ENCODE assay signal across 2 cellular contexts in the genomic region with DNA sequence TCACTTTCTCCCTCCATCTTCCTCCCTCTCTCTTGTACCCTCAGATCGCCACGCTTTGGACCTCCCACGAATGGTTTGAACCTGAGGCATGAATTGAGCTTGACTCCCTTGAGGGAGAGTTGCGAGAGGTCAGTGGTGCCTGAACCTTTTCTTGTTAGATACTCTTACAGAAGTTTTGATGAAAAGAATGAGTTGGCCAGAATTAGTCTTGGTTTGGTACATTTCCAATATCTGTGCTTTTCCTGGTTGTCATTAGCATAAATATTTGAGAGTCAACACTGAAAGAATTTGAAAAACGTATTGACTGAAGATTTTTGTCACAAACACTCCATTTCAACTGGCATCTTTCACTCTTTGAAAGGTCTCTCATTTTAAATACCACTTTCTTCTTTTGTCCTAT.
TF ChIP-seq lines count a peak whose summit lies in the region.

No MANE protein-coding gene starts in this region.

TF ChIP-seq in SK-N-SH, 30 proteins besides CTCF, POLR2A, EP300 and RAD21 (continued from another document and continues in another):
- TF ChIP-seq FOSL2 (IDR thresholded peaks at IDR 0.05; ENCODE audit: borderline replicate concordance, low read depth) (peak; percentile 71; the same call in 1 of the 2 replicates), RFX5 (IDR thresholded peaks at IDR 0.05; ENCODE audit: low read length) (no peak), ELF1 (IDR thresholded peaks at IDR 0.05) (no peak), GATA2 (CRISPR knock-in tag; IDR thresholded peaks at IDR 0.05) (no peak), GABPA (IDR thresholded peaks at IDR 0.05; ENCODE audit: low read depth) (no peak), SMC3 (IDR thresholded peaks at IDR 0.05; ENCODE audit: low read depth, low read length) (no peak), JUND (IDR thresholded peaks at IDR 0.05) (peak; percentile 81), EZH2phosphoT487 (IDR thresholded peaks at IDR 0.05; ENCODE audit: borderline replicate concordance, low read depth) (no peak), RCOR1 (IDR thresholded peaks at IDR 0.05; ENCODE audit: low read length) (no peak), IRF3 (IDR thresholded peaks at IDR 0.05; ENCODE audit: low read depth, low read length) (no peak), TAF1 (IDR thresholded peaks at IDR 0.05; ENCODE audit: borderline replicate concordance, low read depth, low read length) (no peak), MEF2A (IDR thresholded peaks at IDR 0.05; ENCODE audit: borderline replicate concordance, low read depth) (peak; percentile 75), SIN3A (IDR thresholded peaks at IDR 0.05; ENCODE audit: borderline replicate concordance, low read depth, low read length) (no peak), CHD2 (IDR thresholded peaks at IDR 0.05; ENCODE audit: low read length, partially characterized antibody) (no peak), USF2 (IDR thresholded peaks at IDR 0.05; ENCODE audit: borderline replicate concordance, low read depth, low read length) (no peak), REST (IDR thresholded peaks at IDR 0.05; ENCODE audit: low read depth, low read length) (no peak), FOXJ3 (CRISPR knock-in tag; IDR thresholded peaks at IDR 0.05) (no peak), FOXM1 (IDR thresholded peaks at IDR 0.05; ENCODE audit: low read depth) (peak; percentile 86), MAX (IDR thresholded peaks at IDR 0.05; ENCODE audit: low read depth) (peak; percentile 29; the same call in 1 of the 2 replicates), NRF1 (IDR thresholded peaks at IDR 0.05; ENCODE audit: low read depth, low read length) (no peak), POLR2AphosphoS5 (IDR thresholded peaks at IDR 0.05; ENCODE audit: low read depth, low read length) (peak; percentile 36; the same call in 1 of the 2 replicates), RXRA (IDR thresholded peaks at IDR 0.05; ENCODE audit: borderline replicate concordance, low read depth) (peak; percentile 87), USF1 (IDR thresholded peaks at IDR 0.05; ENCODE audit: borderline replicate concordance, low read depth) (no peak)
- TF ChIP-seq, protein P1, sequence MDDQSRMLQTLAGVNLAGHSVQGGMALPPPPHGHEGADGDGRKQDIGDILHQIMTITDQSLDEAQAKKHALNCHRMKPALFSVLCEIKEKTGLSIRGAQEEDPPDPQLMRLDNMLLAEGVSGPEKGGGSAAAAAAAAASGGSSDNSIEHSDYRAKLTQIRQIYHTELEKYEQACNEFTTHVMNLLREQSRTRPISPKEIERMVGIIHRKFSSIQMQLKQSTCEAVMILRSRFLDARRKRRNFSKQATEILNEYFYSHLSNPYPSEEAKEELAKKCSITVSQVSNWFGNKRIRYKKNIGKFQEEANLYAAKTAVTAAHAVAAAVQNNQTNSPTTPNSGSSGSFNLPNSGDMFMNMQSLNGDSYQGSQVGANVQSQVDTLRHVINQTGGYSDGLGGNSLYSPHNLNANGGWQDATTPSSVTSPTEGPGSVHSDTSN (IDR thresholded peaks at IDR 0.05), result peak; percentile 95

TF ChIP-seq in endothelial cell of umbilical vein, 7 proteins besides CTCF, POLR2A, EP300 and RAD21 (continued from another document):
- TF ChIP-seq MAX (IDR thresholded peaks at IDR 0.05; ENCODE audit: insufficient read depth, insufficient read length) (no peak), POLR2AphosphoS5 (IDR thresholded peaks at IDR 0.05; ENCODE audit: insufficient read depth, low read depth, low read length) (no peak), GATA2 (IDR thresholded peaks at IDR 0.05; ENCODE audit: insufficient read depth, insufficient read length, low read depth, low read length) (no peak), FOS (IDR thresholded peaks at IDR 0.05; ENCODE audit: borderline replicate concordance, insufficient read depth, low read length) (no peak), MYC (IDR thresholded peaks at IDR 0.05; ENCODE audit: low read depth, low read length) (no peak)
